Comparison of ENCODE assay signal across 12 cellular contexts in genomic region chr10:91194497-91195179, GRCh38. TPM values are rescaled to one million over a fixed set of nuclear protein-coding genes. Genes with fewer than 3 reads are reported as not detected.
DNase-seq lines count a peak whose midpoint lies in the region; ATAC-seq, FAIRE-seq and TF ChIP-seq lines count a peak whose summit lies in the region.
"Had no signal": no experiment of that assay in that cellular context is flagged by ENCODE, and none has a peak within 500 bp of the region (broad histone marks: within the 10 kb centered on the region; RNA-seq: fewer than 3 reads in every experiment).

No MANE protein-coding gene starts in this region.

- H3K27ac ChIP-seq in aorta (ENCODE audit: low read depth in 1 of 2, low read length in 2 of 2), result no peak overlapping the region
- H3K27ac ChIP-seq: neutrophil, testis had no signal

- peak; percentile 15 for DNase-seq in activated CD8-positive, alpha-beta memory T cell treated with anti-CD3 and anti-CD28 coated beads, Interleukin-2, amount 50 U/mL, for 24 hours (ENCODE audit: extremely low read depth)
- no peak for DNase-seq in activated CD8-positive, alpha-beta memory T cell treated with anti-CD3 and anti-CD28 coated beads for 24 hours
- DNase-seq in RCC 7860 (ENCODE audit: low spot score), result peak; percentile 72
- DNase-seq in choroid plexus epithelial cell (ENCODE audit: low read depth), result peak; percentile 67
- peak in 1 of 2 donors; percentile 63 for DNase-seq in stimulated activated effector memory CD8-positive, alpha-beta T cell treated with anti-CD3 and anti-CD28 coated beads, Interleukin-12 subunit alpha, Interleukin-12 subunit beta, amount 100 ng/mL, for 72 hours (ENCODE audit: low spot score in 2 of 2)
- DNase-seq in aorta, result no peak
- no peak for DNase-seq in DMS79 (lab: John Stamatoyannopoulos, UW)
- DNase-seq: islet precursor cell, NCI-H1105, testis had no signal

- peak; percentile 88 for FAIRE-seq in RCC 7860 (lab: Jason Lieb, UNC)

- no peaks in the 10 kb centered on the region for H3K9me3 Mint-ChIP-seq in stimulated activated effector memory CD8-positive, alpha-beta T cell treated with anti-CD3 and anti-CD28 coated beads, Interleukin-12 subunit alpha, Interleukin-12 subunit beta, amount 100 ng/mL, for 72 hours

- H3K4me1 ChIP-seq in aorta (ENCODE audit: control insufficient read depth in 1 of 2, insufficient read depth in 2 of 2, low read length in 2 of 2), result peaks cover 12 to 21% of the 10 kb centered on the region in 2 donors
- H3K4me1 ChIP-seq: testis had no signal

- peak; percentile 90 for ATAC-seq in stimulated activated effector memory CD8-positive, alpha-beta T cell treated with anti-CD3 and anti-CD28 coated beads, Interleukin-12 subunit alpha, Interleukin-12 subunit beta, amount 100 ng/mL, for 72 hours
- ATAC-seq in aorta (ENCODE audit: low FRiP score) (no peak), GM18858 (IDR thresholded peaks at IDR 0.05; ENCODE audit: unreplicated experiment) (no peak)

- peak overlapping the region; percentile 17 for H3K27ac Mint-ChIP-seq in stimulated activated effector memory CD8-positive, alpha-beta T cell treated with anti-CD3 and anti-CD28 coated beads, Interleukin-12 subunit alpha, Interleukin-12 subunit beta, amount 100 ng/mL, for 72 hours

- no peaks in the 10 kb centered on the region for H3K27me3 ChIP-seq in aorta (ENCODE audit: control insufficient read depth in 1 of 2, insufficient read depth in 2 of 2, low read length in 1 of 2)
- H3K27me3 ChIP-seq: neutrophil, testis had no signal

- no peaks in the 10 kb centered on the region for H3K9me3 ChIP-seq in aorta (ENCODE audit: control insufficient read depth, low read length)
- H3K9me3 ChIP-seq: neutrophil, testis had no signal

- peak overlapping the region; percentile 1 for H3K4me3 Mint-ChIP-seq in stimulated activated effector memory CD8-positive, alpha-beta T cell treated with anti-CD3 and anti-CD28 coated beads, Interleukin-12 subunit alpha, Interleukin-12 subunit beta, amount 100 ng/mL, for 72 hours

- H3K4me3 ChIP-seq in choroid plexus epithelial cell (ENCODE audit: low read depth, low read length), result no peak overlapping the region
- no peak overlapping the region for H3K4me3 ChIP-seq in aorta (ENCODE audit: low read length in 2 of 2)
- H3K4me3 ChIP-seq: testis had no signal

- intact Hi-C loops in aorta (cut with DNase I), result no loop called here

- peaks cover 6% of the 10 kb centered on the region for H3K36me3 Mint-ChIP-seq in stimulated activated effector memory CD8-positive, alpha-beta T cell treated with anti-CD3 and anti-CD28 coated beads, Interleukin-12 subunit alpha, Interleukin-12 subunit beta, amount 100 ng/mL, for 72 hours

- H3K36me3 ChIP-seq in aorta (ENCODE audit: control insufficient read depth in 1 of 2, insufficient read depth in 2 of 2, low read length in 1 of 2), result no peaks in the 10 kb centered on the region
- H3K36me3 ChIP-seq: neutrophil had no signal

- WGBS in aorta, 2 donors, result 95 to 97% methylated on average over 2 of the region's 2 CpGs

- no peak for TF ChIP-seq CTCF in choroid plexus epithelial cell (conservative IDR thresholded peaks at IDR 0.05; ENCODE audit: low read depth, low read length)

- H3K4me1 Mint-ChIP-seq in stimulated activated effector memory CD8-positive, alpha-beta T cell treated with anti-CD3 and anti-CD28 coated beads, Interleukin-12 subunit alpha, Interleukin-12 subunit beta, amount 100 ng/mL, for 72 hours, result peaks cover 75% of the 10 kb centered on the region

RNA-seq across cellular contexts. Expression of gene PCGF5, which starts 25.8 kb away (rescaled TPM):
- total RNA-seq in aorta, result 100 to 1,000 TPM in 1 of 2 donors, 10 to 100 TPM in 1; 77.7 to 145 TPM
- polyA plus RNA-seq in aorta, result 100 to 1,000 TPM in 1 of 2 donors, 10 to 100 TPM in 1; 47.1 to 115 TPM

Comparison
In these comparisons a context has a peak if more than half of its experiments do, and no peak if none do; other contexts are left out.
1. DNase-seq: peak in activated CD8-positive, alpha-beta memory T cell treated with anti-CD3 and anti-CD28 coated beads, Interleukin-2, amount 50 U/mL, for 24 hours (single experiment), RCC 7860 (single experiment) and choroid plexus epithelial cell (single experiment); none in activated CD8-positive, alpha-beta memory T cell treated with anti-CD3 and anti-CD28 coated beads for 24 hours (single experiment), aorta (0 of 2) and DMS79 (single experiment).